1 cellular context compared by ENCODE assay signal in genomic region chr19:13864513-13865242, GRCh38.
TF ChIP-seq lines count a peak whose summit lies in the region.

No MANE protein-coding gene starts in this region.

TF ChIP-seq in GM12878, 131 proteins besides CTCF, POLR2A, EP300 and RAD21 (continued from another document):
- peak; percentile 85 for TF ChIP-seq MLLT1 (IDR thresholded peaks at IDR 0.05)
- TF ChIP-seq SUZ12 (IDR thresholded peaks at IDR 0.05; ENCODE audit: unreplicated experiment): peak; percentile 74
- peak; percentile 25 for TF ChIP-seq GATAD2B (conservative IDR thresholded peaks at IDR 0.05; ENCODE audit: low read depth)
- 0 out of 2 replicates have a peak, but pooled peaks have one; percentile 23 for TF ChIP-seq IKZF1 (conservative IDR thresholded peaks at IDR 0.05)
- TF ChIP-seq SMC3 (IDR thresholded peaks at IDR 0.05; ENCODE audit: borderline replicate concordance, low read length): no peak
- no peak for TF ChIP-seq NFXL1 (IDR thresholded peaks at IDR 0.05; ENCODE audit: borderline replicate concordance)
- TF ChIP-seq POLR2AphosphoS2 (IDR thresholded peaks at IDR 0.05; ENCODE audit: low read depth, low read length): no peak
- TF ChIP-seq ZNF687 (IDR thresholded peaks at IDR 0.05): peak; percentile 47; the same call in 1 of the 2 replicates
- TF ChIP-seq HDGF (IDR thresholded peaks at IDR 0.05): peak; percentile 38; the same call in 1 of the 2 replicates
- TF ChIP-seq BHLHE40 (IDR thresholded peaks at IDR 0.05; ENCODE audit: borderline replicate concordance in 1 of 2, low read depth in 2 of 2, low read length in 1 of 2): peak in 1 of 2 experiments; percentile 44; a peak in 2 of 4 replicates
